ENCODE assay signal across 14 cellular contexts in the genomic region with DNA sequence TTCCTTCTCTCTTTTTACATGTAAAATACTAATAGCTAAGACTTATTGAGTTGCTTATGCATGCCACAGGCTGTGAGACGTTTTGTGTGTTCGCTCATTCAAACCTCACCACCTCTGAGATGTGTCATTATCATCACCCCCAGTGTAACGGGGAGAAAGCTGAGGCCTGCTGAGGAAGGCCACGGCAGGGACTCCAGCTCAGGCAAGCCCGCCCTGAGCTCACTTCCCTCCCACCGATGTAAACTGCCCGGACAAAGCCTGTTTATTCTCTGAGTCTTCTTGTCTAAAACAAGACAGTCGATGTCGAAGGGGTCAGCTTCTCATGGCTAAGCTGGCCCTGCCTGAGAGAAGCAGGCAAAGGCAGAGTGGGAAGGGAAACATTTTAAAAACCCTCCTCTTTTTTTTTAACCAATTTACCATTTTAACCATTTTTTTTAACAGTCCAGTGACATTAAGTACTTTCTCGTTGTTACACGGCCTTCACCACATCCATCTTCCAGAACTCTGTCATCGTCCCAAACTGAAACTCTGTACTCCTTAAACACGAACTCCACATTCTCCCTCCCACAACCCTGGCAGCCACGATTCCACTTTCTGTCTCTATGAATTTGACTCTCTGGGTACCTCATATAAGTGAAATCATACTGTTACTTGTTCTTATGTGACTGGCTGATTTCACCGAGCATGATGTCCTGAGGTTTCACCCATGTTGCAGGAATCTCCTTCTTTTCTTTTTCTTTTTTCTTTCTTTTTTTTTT.
DNase-seq lines count a peak whose midpoint lies in the region; ATAC-seq, FAIRE-seq and TF ChIP-seq lines count a peak whose summit lies in the region.
"Had no signal": no experiment of that assay in that cellular context is flagged by ENCODE, and none has a peak within 500 bp of the region (broad histone marks: within the 10 kb centered on the region; RNA-seq: fewer than 3 reads in every experiment).

No MANE protein-coding gene starts in this region.

- no peak overlapping the region for H4K5ac ChIP-seq in H1 (ENCODE audit: insufficient read length, low read depth, low read length)

- no peak for TF ChIP-seq RAD21 in H1 (IDR thresholded peaks at IDR 0.05 in 1 of 2, conservative IDR thresholded peaks at IDR 0.05 in 1 of 2; ENCODE audit: low read depth in 2 of 2, low read length in 2 of 2)

- intact Hi-C loops in lower lobe of right lung (cut with DNase I) = no loop called here

- no peaks in the 10 kb centered on the region for H3K79me2 ChIP-seq in H1 (ENCODE audit: control insufficient read depth in 1 of 2, insufficient read depth in 2 of 2, low read length in 2 of 2)

- H3K18ac ChIP-seq in H1 (ENCODE audit: extremely low read depth, low read length) = no peak overlapping the region

- H3K4me1 ChIP-seq in NT2/D1 (ENCODE audit: insufficient read depth, insufficient read length) = peaks cover 19% of the 10 kb centered on the region
- peaks cover 2 to 9% (median 5%) of the 10 kb centered on the region in 4 experiments; a peak in 6 of 7 replicates for H3K4me1 ChIP-seq in H1 (replicated peaks in 1 of 4; ENCODE audit: control insufficient read depth in 3 of 4, insufficient read depth in 4 of 4, low read length in 3 of 4)
- peaks cover 0 to 31% of the 10 kb centered on the region in 2 donors for H3K4me1 ChIP-seq in muscle layer of duodenum (ENCODE audit: control insufficient read depth in 1 of 2, insufficient read depth in 2 of 2, low read length in 2 of 2)
- H3K4me1 ChIP-seq in lower lobe of right lung = no peaks in the 10 kb centered on the region
- H3K4me1 ChIP-seq: left lung had no signal

- H3K36me3 ChIP-seq in NT2/D1 (ENCODE audit: insufficient read depth, insufficient read length, low read length) (no peaks in the 10 kb centered on the region), H1 (ENCODE audit: control insufficient read depth in 2 of 4, insufficient read depth in 4 of 4, low read length in 3 of 4) (no peaks in the 10 kb centered on the region), muscle layer of duodenum (ENCODE audit: control insufficient read depth in 1 of 2, insufficient read depth in 2 of 2, low read length in 2 of 2) (no peaks in the 10 kb centered on the region), lower lobe of right lung (no peaks in the 10 kb centered on the region)
- H3K36me3 ChIP-seq: left lung had no signal

- H2AK5ac ChIP-seq in H1 (ENCODE audit: low read depth, low read length) = no peak overlapping the region

- H3K4me3 ChIP-seq in NT2/D1 (ENCODE audit: insufficient read length, low read depth) = no peak overlapping the region
- no peak overlapping the region for H3K4me3 ChIP-seq in H1 (ENCODE audit: extremely low read depth in 1 of 4, insufficient read depth in 2 of 4, low read depth in 3 of 4, low read length in 4 of 4)
- no peak overlapping the region for H3K4me3 ChIP-seq in muscle layer of duodenum (ENCODE audit: low read depth in 1 of 2, low read length in 2 of 2)
- H3K4me3 ChIP-seq in lower lobe of right lung = no peak overlapping the region
- H3K4me3 ChIP-seq: left lung had no signal

- no peaks in the 10 kb centered on the region for H4K20me1 ChIP-seq in H1 (replicated peaks in 1 of 2; ENCODE audit: control insufficient read depth in 1 of 2, insufficient read depth in 2 of 2, low read length in 2 of 2)

- H2BK20ac ChIP-seq in H1 (ENCODE audit: low read length) = no peak overlapping the region

- H2AFZ ChIP-seq in H1 (ENCODE audit: low read length) = peak overlapping the region; percentile 16; the same call in 1 of the 2 replicates

- no peak overlapping the region for H3K14ac ChIP-seq in H1 (ENCODE audit: insufficient read length)

- H3K56ac ChIP-seq in H1 (replicated peaks; ENCODE audit: insufficient read length, low read depth, low read length) = no peak overlapping the region

- H3K9me3 ChIP-seq in NT2/D1 (ENCODE audit: insufficient read depth, low read length) = no peaks in the 10 kb centered on the region
- no peaks in the 10 kb centered on the region for H3K9me3 ChIP-seq in H1 (ENCODE audit: insufficient read depth in 2 of 2, low read depth in 1 of 2, low read length in 1 of 2)
- H3K9me3 ChIP-seq in muscle layer of duodenum (ENCODE audit: control insufficient read depth in 1 of 2, low read length in 2 of 2) = no peaks in the 10 kb centered on the region
- no peaks in the 10 kb centered on the region for H3K9me3 ChIP-seq in lower lobe of right lung
- H3K9me3 ChIP-seq: left lung had no signal

- no peaks in the 10 kb centered on the region for H3K79me1 ChIP-seq in H1 (ENCODE audit: low read depth, low read length)

- no peak overlapping the region for H2BK12ac ChIP-seq in H1 (ENCODE audit: low read depth, low read length)

- POLR2A ChIA-PET in H1 (lab: Charles Lee; ENCODE audit: partially characterized antibody) = no interaction called here

- TF ChIP-seq EP300 in H1 (IDR thresholded peaks at IDR 0.05; ENCODE audit: borderline replicate concordance in 1 of 2, low read depth in 2 of 2, low read length in 2 of 2) = no peak

- H2BK120ac ChIP-seq in H1 (replicated peaks; ENCODE audit: low read depth, low read length) = no peak overlapping the region

- H2BK15ac ChIP-seq in H1 (ENCODE audit: low read length) = no peak overlapping the region

- H3K9ac ChIP-seq in NT2/D1 (ENCODE audit: insufficient read length, low read depth) (no peak overlapping the region), H1 (replicated peaks in 1 of 4; ENCODE audit: extremely low read depth in 1 of 4, low read depth in 3 of 4, low read length in 3 of 4) (no peak overlapping the region)

- CTCF ChIA-PET in H1 (lab: Charles Lee; ENCODE audit: partially characterized antibody) = interaction anchor here (0.9 to 2.5 kb wide), 5 partner anchors 10 to 362 kb away, joined by 3 to 11 read pairs (median 4); no protein-coding TSS in a partner anchor

- no peaks in the 10 kb centered on the region for H3K23me2 ChIP-seq in H1 (ENCODE audit: low read depth, low read length)

- FAIRE-seq in H1 (lab: Jason Lieb, UNC) = no peak
- FAIRE-seq: TTC549 had no signal

- H4K8ac ChIP-seq in H1 (ENCODE audit: extremely low read depth, insufficient read depth, low read length) = no peak overlapping the region

- H3K27me3 ChIP-seq in NT2/D1 (ENCODE audit: insufficient read depth, insufficient read length) (no peaks in the 10 kb centered on the region), H1 (replicated peaks in 1 of 4; ENCODE audit: control insufficient read depth in 3 of 4, extremely low read depth in 1 of 4, insufficient read depth in 3 of 4, low read length in 3 of 4) (no peaks in the 10 kb centered on the region; a peak in 1 of 7 replicates), muscle layer of duodenum (ENCODE audit: low read depth, low read length) (no peaks in the 10 kb centered on the region), lower lobe of right lung (ENCODE audit: low read depth) (no peaks in the 10 kb centered on the region)
- H3K27me3 ChIP-seq: left lung had no signal

- DNase-seq in NT2/D1 (ENCODE audit: low read depth, low spot score) (peak; percentile 48), H1 (ENCODE audit: low read depth in 1 of 2, low spot score in 2 of 2) (peak in 1 of 2 experiments; percentile 15), smooth muscle cell of the brain vasculature (ENCODE audit: low read depth, low spot score) (peak; percentile 55), lower lobe of right lung (no peak), NCI-H524 (lab: John Stamatoyannopoulos, UW) (no peak), HPDE6-E6E7 (ENCODE audit: extremely low spot score) (no peak)
- DNase-seq: activated CD8-positive, alpha-beta memory T cell treated with anti-CD3 and anti-CD28 coated beads, Interleukin-2, amount 10 ng/mL, durations not matched to agents 7 days and 5 days; cortex of kidney; foreskin melanocyte; left lung; NCI-H526 had no signal

- 0 out of 2 replicates have a peak overlapping the region, but pooled peaks have one; percentile 4 for H2BK5ac ChIP-seq in H1 (ENCODE audit: low read depth, low read length)

- no peak for TF ChIP-seq POLR2A in H1 (IDR thresholded peaks at IDR 0.05; ENCODE audit: control extremely low read depth in 1 of 2, low read depth in 2 of 2, low read length in 2 of 2)

- TF ChIP-seq CTCF in H1 (IDR thresholded peaks at IDR 0.05; ENCODE audit: control extremely low read depth in 1 of 3, insufficient read depth in 1 of 3, low read depth in 1 of 3, low read length in 3 of 3) (no peak), lower lobe of right lung (IDR thresholded peaks at IDR 0.05) (no peak)

- whole genome bisulfite sequencing in H1 (ENCODE audit: extremely low coverage in 1 of 2, insufficient coverage in 1 of 2, insufficient read length in 1 of 2, insufficient replicate concordance in 2 of 2, low coverage in 1 of 2, low lambda C conversion rate in 2 of 2, missing lambda C conversion rate in 1 of 2), 2 experiments = 57 to 100% methylated on average over 1 to 15 of the region's 15 CpGs

- peak overlapping the region; percentile 29 to 36; a peak in 2 of 4 replicates for H3K4me2 ChIP-seq in H1 (ENCODE audit: insufficient read depth in 1 of 2, low read depth in 2 of 2, low read length in 2 of 2)

- H3K27ac ChIP-seq in H1 (ENCODE audit: low read depth, low read length) = no peak overlapping the region
- peak overlapping the region; percentile 45 for H3K27ac ChIP-seq in muscle layer of duodenum (ENCODE audit: low read length)
- H3K27ac ChIP-seq in lower lobe of right lung = no peak overlapping the region
- H3K27ac ChIP-seq: left lung had no signal

- no peak overlapping the region for H4K91ac ChIP-seq in H1 (replicated peaks; ENCODE audit: insufficient read length, low read length)

- H3K4ac ChIP-seq in H1 (replicated peaks; ENCODE audit: insufficient read length, low read depth, low read length) = no peak overlapping the region

- no peak overlapping the region for H3K23ac ChIP-seq in H1 (ENCODE audit: insufficient read length)

- ATAC-seq in HG03135 (IDR thresholded peaks at IDR 0.05; ENCODE audit: unreplicated experiment) (no peak), lower lobe of right lung (no peak)
- ATAC-seq: activated CD8-positive, alpha-beta memory T cell treated with anti-CD3 and anti-CD28 coated beads, Interleukin-2, amount 10 ng/mL, durations not matched to agents 7 days and 5 days; left lung had no signal

TF ChIP-seq in H1, 55 proteins besides CTCF, POLR2A, EP300 and RAD21:
- TF ChIP-seq POLR2AphosphoS5 (IDR thresholded peaks at IDR 0.05; ENCODE audit: low read depth, low read length) (peak; percentile 32; the same call in 1 of the 2 replicates), TCF12 (IDR thresholded peaks at IDR 0.05; ENCODE audit: low read depth, low read length) (no peak), TAF7 (optimal IDR thresholded peaks at IDR 0.05; ENCODE audit: borderline replicate concordance, low read depth, low read length) (peak; percentile 67), HDAC6 (IDR thresholded peaks at IDR 0.05; ENCODE audit: low read depth, low read length) (no peak)

Comparison
In these comparisons a context has a peak if more than half of its experiments do, and no peak if none do; other contexts are left out.
1. DNase-seq: peak in NT2/D1 (single experiment) and smooth muscle cell of the brain vasculature (single experiment); none in lower lobe of right lung (single experiment), NCI-H524 (0 of 2) and HPDE6-E6E7 (single experiment).